ENCODE assay signal across 19 cellular contexts in the genomic region with DNA sequence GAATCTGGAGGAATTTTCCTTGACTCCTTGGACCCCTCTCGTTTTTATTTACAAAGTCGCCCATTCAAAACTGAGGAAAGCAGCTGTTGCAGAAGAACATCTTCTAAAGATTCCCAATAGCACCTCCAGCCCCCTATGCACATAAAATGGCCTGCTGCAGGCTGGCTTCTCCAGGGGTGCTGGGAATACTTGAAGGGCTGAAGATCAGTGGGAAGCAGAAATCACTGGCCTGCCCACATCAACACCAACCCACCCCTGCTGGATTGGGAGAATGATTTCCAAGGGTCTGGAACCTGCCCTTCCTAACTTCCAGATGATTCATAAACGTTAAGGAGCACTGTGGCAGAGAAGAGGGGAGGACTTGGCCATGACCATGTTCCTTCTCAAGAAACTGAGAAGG. TPM values are rescaled to one million over a fixed set of nuclear protein-coding genes. Genes with fewer than 3 reads are reported as not detected.
A peak's percentile ranks its signal among the peaks of the same experiment; 100 is the strongest.
DNase-seq lines count a peak whose midpoint lies in the region; ATAC-seq and TF ChIP-seq lines count a peak whose summit lies in the region.
"Had no signal": no experiment of that assay in that cellular context is flagged by ENCODE, and none has a peak within 500 bp of the region (broad histone marks: within the 10 kb centered on the region; RNA-seq: fewer than 3 reads in every experiment).

No MANE protein-coding gene starts in this region.

- H3K27me3 Mint-ChIP-seq in activated CD4-positive, alpha-beta T cell treated with anti-CD3 and anti-CD28 coated beads, Interleukin-2, amount 10 ng/mL, durations not matched to agents 24 days and 14 days, result peaks cover 75% of the 10 kb centered on the region
- H3K27me3 Mint-ChIP-seq in activated T-helper 17 cell treated with anti-CD3 and anti-CD28 coated beads, Interleukin-2, amount 50 U/mL, for 72 hours, result peaks cover 63% of the 10 kb centered on the region
- H3K27me3 Mint-ChIP-seq in osteocyte (ENCODE audit: unreplicated experiment), result peaks cover 79% of the 10 kb centered on the region

- peaks cover 14% of the 10 kb centered on the region for H3K4me1 Mint-ChIP-seq in activated CD4-positive, alpha-beta T cell treated with anti-CD3 and anti-CD28 coated beads, Interleukin-2, amount 10 ng/mL, durations not matched to agents 24 days and 14 days
- H3K4me1 Mint-ChIP-seq in activated T-helper 17 cell treated with anti-CD3 and anti-CD28 coated beads, Interleukin-2, amount 50 U/mL, for 72 hours, result peaks cover 4% of the 10 kb centered on the region
- H3K4me1 Mint-ChIP-seq in osteocyte (ENCODE audit: unreplicated experiment), result peaks cover 15% of the 10 kb centered on the region

- no peak overlapping the region for H3K4me3 Mint-ChIP-seq in activated CD4-positive, alpha-beta T cell treated with anti-CD3 and anti-CD28 coated beads, Interleukin-2, amount 10 ng/mL, durations not matched to agents 24 days and 14 days
- peak overlapping the region; percentile 66 for H3K4me3 Mint-ChIP-seq in activated T-helper 17 cell treated with anti-CD3 and anti-CD28 coated beads, Interleukin-2, amount 50 U/mL, for 72 hours
- H3K4me3 Mint-ChIP-seq in osteocyte (ENCODE audit: unreplicated experiment), result no peak overlapping the region

- peaks cover 4% of the 10 kb centered on the region for H3K36me3 Mint-ChIP-seq in activated CD4-positive, alpha-beta T cell treated with anti-CD3 and anti-CD28 coated beads, Interleukin-2, amount 10 ng/mL, durations not matched to agents 24 days and 14 days (ENCODE audit: low read depth)
- no peaks in the 10 kb centered on the region for H3K36me3 Mint-ChIP-seq in activated T-helper 17 cell treated with anti-CD3 and anti-CD28 coated beads, Interleukin-2, amount 50 U/mL, for 72 hours (ENCODE audit: low read depth)
- no peaks in the 10 kb centered on the region for H3K36me3 Mint-ChIP-seq in osteocyte (ENCODE audit: unreplicated experiment)
- H3K36me3 Mint-ChIP-seq: IgD-negative memory B cell had no signal

- TF ChIP-seq CTCF in osteocyte (IDR thresholded peaks at IDR 0.05) (no peak), GM20000 (IDR thresholded peaks at IDR 0.05; ENCODE audit: extremely low read depth, missing control alignments) (no peak)

- no peak overlapping the region for H3K27ac Mint-ChIP-seq in activated CD4-positive, alpha-beta T cell treated with anti-CD3 and anti-CD28 coated beads, Interleukin-2, amount 10 ng/mL, durations not matched to agents 24 days and 14 days
- H3K27ac Mint-ChIP-seq in activated T-helper 17 cell treated with anti-CD3 and anti-CD28 coated beads, Interleukin-2, amount 50 U/mL, for 72 hours, result no peak overlapping the region
- no peak overlapping the region for H3K27ac Mint-ChIP-seq in osteocyte (ENCODE audit: unreplicated experiment)
- H3K27ac Mint-ChIP-seq: CD14-positive monocyte, H9 had no signal

- no peak for ATAC-seq in activated T-helper 17 cell treated with anti-CD3 and anti-CD28 coated beads, Interleukin-2, amount 50 U/mL, for 72 hours (replicated peaks)
- ATAC-seq in GM21786 (IDR thresholded peaks at IDR 0.05; ENCODE audit: unreplicated experiment), result no peak
- ATAC-seq: A549, HepG2 had no signal

- peaks cover 4% of the 10 kb centered on the region for H3K9me3 Mint-ChIP-seq in activated CD4-positive, alpha-beta T cell treated with anti-CD3 and anti-CD28 coated beads, Interleukin-2, amount 10 ng/mL, durations not matched to agents 24 days and 14 days
- no peaks in the 10 kb centered on the region for H3K9me3 Mint-ChIP-seq in activated T-helper 17 cell treated with anti-CD3 and anti-CD28 coated beads, Interleukin-2, amount 50 U/mL, for 72 hours
- H3K9me3 Mint-ChIP-seq in osteocyte (ENCODE audit: unreplicated experiment), result no peaks in the 10 kb centered on the region
- H3K9me3 Mint-ChIP-seq: IgD-negative memory B cell had no signal

- intact Hi-C loops in activated CD4-positive, alpha-beta T cell treated with anti-CD3 and anti-CD28 coated beads, Interleukin-2, amount 10 ng/mL, durations not matched to agents 24 days and 14 days (cut with micrococcal nuclease), result no loop called here

- DNase-seq in activated CD4-positive, alpha-beta T cell treated with anti-CD3 and anti-CD28 coated beads, Interleukin-2, amount 10 ng/mL, durations not matched to agents 24 days and 14 days, result peak; percentile 46
- DNase-seq in activated CD4-positive, alpha-beta T cell treated with anti-CD3 and anti-CD28 coated beads for 48 hours, result no peak
- DNase-seq in osteocyte (ENCODE audit: extremely low spot score, unreplicated experiment) (peak; percentile 54), NCI-H146 (lab: John Stamatoyannopoulos, UW) (no peak), GM20000 (ENCODE audit: low spot score) (no peak)
- DNase-seq: AML-193; CD4-positive, alpha-beta memory T cell; DMS153; DMS79; GDM1; GM23248; H9; KBM-7 had no signal

RNA-seq across cellular contexts. Expression of a gene that starts 3.0 kb away (rescaled TPM):
- not detected in 2 replicates for total RNA-seq in activated CD4-positive, alpha-beta T cell treated with anti-CD3 and anti-CD28 coated beads, Interleukin-2, amount 10 ng/mL, durations not matched to agents 24 days and 14 days
- not detected for total RNA-seq in activated T-helper 17 cell treated with anti-CD3 and anti-CD28 coated beads, Interleukin-2, amount 50 U/mL, for 72 hours
- total RNA-seq in osteocyte, result not detected in 2 replicates
- total RNA-seq: CD4-positive, alpha-beta memory T cell; GM23248; H9; HepG2 had no signal

Comparison
In these comparisons a context has a peak if more than half of its experiments do, and no peak if none do; other contexts are left out.
1. DNase-seq: peak in activated CD4-positive, alpha-beta T cell treated with anti-CD3 and anti-CD28 coated beads, Interleukin-2, amount 10 ng/mL, durations not matched to agents 24 days and 14 days (single experiment) and osteocyte (single experiment); none in activated CD4-positive, alpha-beta T cell treated with anti-CD3 and anti-CD28 coated beads for 48 hours (single experiment), NCI-H146 (single experiment) and GM20000 (single experiment).